ENCODE assay signal across 1 cellular context in genomic region chr17:64025732-64026294, GRCh38.
TF ChIP-seq lines count a peak whose summit lies in the region.

No MANE protein-coding gene starts in this region.

TF ChIP-seq in K562, 482 proteins besides CTCF, POLR2A, EP300 and RAD21 (continued from another document):
- TF ChIP-seq PRDM10 (IDR thresholded peaks at IDR 0.05; ENCODE audit: partially characterized antibody) = peak; percentile 43
- no peak for TF ChIP-seq CHD7 (IDR thresholded peaks at IDR 0.05; ENCODE audit: low read depth, low read length)
- no peak for TF ChIP-seq TGIF2 (CRISPR knock-in tag; IDR thresholded peaks at IDR 0.05)
- TF ChIP-seq ATF7 (IDR thresholded peaks at IDR 0.05) = peak; percentile 86
- TF ChIP-seq ZFP1 (CRISPR knock-in tag; IDR thresholded peaks at IDR 0.05) = no peak
- no peak for TF ChIP-seq NEUROD1 (IDR thresholded peaks at IDR 0.05; ENCODE audit: borderline replicate concordance, low read depth, low read length, partially characterized antibody)
- TF ChIP-seq HMGXB4 (CRISPR knock-in tag; IDR thresholded peaks at IDR 0.05) = peak; percentile 83; the same call in 1 of the 2 replicates
- no peak for TF ChIP-seq SNRNP70 (optimal IDR thresholded peaks at IDR 0.05; ENCODE audit: low read depth, low read length)
- no peak for TF ChIP-seq ZNF12 (CRISPR knock-in tag; IDR thresholded peaks at IDR 0.05)
- no peak for TF ChIP-seq HNRNPL (IDR thresholded peaks at IDR 0.05; ENCODE audit: low read depth, low read length)
- TF ChIP-seq ARHGAP35 (IDR thresholded peaks at IDR 0.05; ENCODE audit: partially characterized antibody) = no peak
- no peak for TF ChIP-seq BCL6 (CRISPR knock-in tag; IDR thresholded peaks at IDR 0.05)
- TF ChIP-seq BRCA1 (IDR thresholded peaks at IDR 0.05) = no peak
- no peak for TF ChIP-seq BRCA1 (CRISPR knock-in tag; IDR thresholded peaks at IDR 0.05)
- TF ChIP-seq MCM5 (IDR thresholded peaks at IDR 0.05; ENCODE audit: low read depth) = no peak
- peak in 1 of 2 experiments; percentile 82; a peak in 1 of 3 replicates for TF ChIP-seq CBX3 (IDR thresholded peaks at IDR 0.05; ENCODE audit: borderline replicate concordance in 1 of 2, low read length in 2 of 2)
- peak; percentile 88; the same call in 1 of the 2 replicates for TF ChIP-seq LCOR (CRISPR knock-in tag; IDR thresholded peaks at IDR 0.05)
- no peak for TF ChIP-seq ZNF764 (CRISPR knock-in tag; IDR thresholded peaks at IDR 0.05; ENCODE audit: low read depth)
- peak; percentile 71 for TF ChIP-seq ETV5 (CRISPR knock-in tag; IDR thresholded peaks at IDR 0.05; ENCODE audit: low read depth)
- TF ChIP-seq ELK1 (CRISPR knock-in tag; IDR thresholded peaks at IDR 0.05) = no peak
- no peak for TF ChIP-seq XRCC4 (IDR thresholded peaks at IDR 0.05; ENCODE audit: extremely low read depth, insufficient read depth, insufficient read length)
- no peak for TF ChIP-seq BRF1 (IDR thresholded peaks at IDR 0.05; ENCODE audit: borderline replicate concordance, extremely low read depth, insufficient read length)
- no peak for TF ChIP-seq TFAM (CRISPR knock-in tag; conservative IDR thresholded peaks at IDR 0.05)
- no peak for TF ChIP-seq MEF2A (IDR thresholded peaks at IDR 0.05; ENCODE audit: control insufficient read depth, low read depth, low read length)
- no peak for TF ChIP-seq RBM22 (IDR thresholded peaks at IDR 0.05; ENCODE audit: low read depth, low read length, poor library complexity, severe bottlenecking)
- TF ChIP-seq ZBTB2 (IDR thresholded peaks at IDR 0.05) = peak; percentile 53; the same call in 1 of the 2 replicates
- TF ChIP-seq ZBTB49 (CRISPR knock-in tag; IDR thresholded peaks at IDR 0.05; ENCODE audit: borderline replicate concordance) = no peak
- no peak for TF ChIP-seq USF1 (CRISPR knock-in tag; IDR thresholded peaks at IDR 0.05)
- no peak for TF ChIP-seq MECOM (CRISPR knock-in tag; IDR thresholded peaks at IDR 0.05)
- TF ChIP-seq IRF2 (CRISPR knock-in tag; IDR thresholded peaks at IDR 0.05) = no peak
- TF ChIP-seq BDP1 (IDR thresholded peaks at IDR 0.05; ENCODE audit: insufficient read depth, insufficient read length) = no peak
- TF ChIP-seq HLTF (IDR thresholded peaks at IDR 0.05) = no peak
- TF ChIP-seq ZNF507 (tag; conservative IDR thresholded peaks at IDR 0.05) = no peak
- peak; percentile 18; the same call in 1 of the 2 replicates for TF ChIP-seq CBFA2T3 (IDR thresholded peaks at IDR 0.05)
- TF ChIP-seq KAT2B (IDR thresholded peaks at IDR 0.05; ENCODE audit: low read depth, low read length) = no peak
- no peak for TF ChIP-seq TCFL5 (CRISPR knock-in tag; conservative IDR thresholded peaks at IDR 0.05)
- TF ChIP-seq NCOA2 (IDR thresholded peaks at IDR 0.05; ENCODE audit: partially characterized antibody in 2 of 2) = no peak
